1 cellular context compared by ENCODE assay signal in the genomic region with DNA sequence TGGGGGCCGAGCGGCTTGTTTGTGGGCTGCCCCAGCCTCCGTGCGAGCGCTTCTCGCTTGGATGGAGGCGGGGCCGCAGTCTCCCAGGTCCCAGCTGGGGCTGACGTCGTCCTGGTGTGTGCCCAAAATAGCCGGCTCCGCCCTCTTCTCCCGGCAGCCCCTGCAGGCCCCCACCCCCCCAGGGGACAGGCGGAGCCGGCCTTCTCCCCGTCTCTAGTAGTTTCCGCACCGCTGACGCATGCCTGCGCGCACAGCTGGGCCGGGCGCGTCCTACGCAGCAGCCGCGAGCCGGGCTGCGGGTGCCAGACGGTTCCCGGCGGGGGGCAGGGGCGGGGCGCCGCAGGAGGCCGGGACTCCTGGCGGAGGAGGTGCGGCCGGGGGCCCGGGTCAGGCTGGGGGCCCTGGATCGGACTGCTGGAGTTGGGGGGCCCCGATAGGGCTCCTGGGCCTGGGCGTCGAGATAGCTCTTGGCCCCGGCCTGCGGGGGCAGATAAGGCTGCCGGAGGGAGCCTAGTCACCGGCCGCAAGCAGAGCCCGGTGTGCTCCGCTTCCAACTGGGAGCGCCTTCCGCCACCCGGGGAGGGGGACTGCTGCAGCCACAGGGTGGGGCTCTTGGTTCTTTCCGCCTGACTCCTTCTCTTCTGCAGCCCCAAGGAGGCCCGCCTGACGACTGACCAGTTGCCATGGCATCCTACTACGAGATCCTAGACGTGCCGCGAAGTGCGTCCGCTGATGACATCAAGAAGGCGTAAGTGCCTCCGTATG.
A peak's percentile ranks its signal among the peaks of the same experiment; 100 is the strongest.
TF ChIP-seq lines count a peak whose summit lies in the region.

A gene (plus strand): TSS at position 216 of the 765 bp plus-strand sequence. CDS start 468 bp downstream, at position 684.

TF ChIP-seq in HepG2, 621 proteins besides CTCF, POLR2A, EP300 and RAD21 (continued from another document and continues in another):
- TF ChIP-seq, protein P1, sequence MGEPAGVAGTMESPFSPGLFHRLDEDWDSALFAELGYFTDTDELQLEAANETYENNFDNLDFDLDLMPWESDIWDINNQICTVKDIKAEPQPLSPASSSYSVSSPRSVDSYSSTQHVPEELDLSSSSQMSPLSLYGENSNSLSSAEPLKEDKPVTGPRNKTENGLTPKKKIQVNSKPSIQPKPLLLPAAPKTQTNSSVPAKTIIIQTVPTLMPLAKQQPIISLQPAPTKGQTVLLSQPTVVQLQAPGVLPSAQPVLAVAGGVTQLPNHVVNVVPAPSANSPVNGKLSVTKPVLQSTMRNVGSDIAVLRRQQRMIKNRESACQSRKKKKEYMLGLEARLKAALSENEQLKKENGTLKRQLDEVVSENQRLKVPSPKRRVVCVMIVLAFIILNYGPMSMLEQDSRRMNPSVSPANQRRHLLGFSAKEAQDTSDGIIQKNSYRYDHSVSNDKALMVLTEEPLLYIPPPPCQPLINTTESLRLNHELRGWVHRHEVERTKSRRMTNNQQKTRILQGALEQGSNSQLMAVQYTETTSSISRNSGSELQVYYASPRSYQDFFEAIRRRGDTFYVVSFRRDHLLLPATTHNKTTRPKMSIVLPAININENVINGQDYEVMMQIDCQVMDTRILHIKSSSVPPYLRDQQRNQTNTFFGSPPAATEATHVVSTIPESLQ (CRISPR knock-in tag; conservative IDR thresholded peaks at IDR 0.05) = 0 out of 2 replicates have a peak, but pooled peaks have one; percentile 59
- TF ChIP-seq, protein P2, sequence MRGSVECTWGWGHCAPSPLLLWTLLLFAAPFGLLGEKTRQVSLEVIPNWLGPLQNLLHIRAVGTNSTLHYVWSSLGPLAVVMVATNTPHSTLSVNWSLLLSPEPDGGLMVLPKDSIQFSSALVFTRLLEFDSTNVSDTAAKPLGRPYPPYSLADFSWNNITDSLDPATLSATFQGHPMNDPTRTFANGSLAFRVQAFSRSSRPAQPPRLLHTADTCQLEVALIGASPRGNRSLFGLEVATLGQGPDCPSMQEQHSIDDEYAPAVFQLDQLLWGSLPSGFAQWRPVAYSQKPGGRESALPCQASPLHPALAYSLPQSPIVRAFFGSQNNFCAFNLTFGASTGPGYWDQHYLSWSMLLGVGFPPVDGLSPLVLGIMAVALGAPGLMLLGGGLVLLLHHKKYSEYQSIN (CRISPR knock-in tag; IDR thresholded peaks at IDR 0.05; ENCODE audit: borderline replicate concordance) = no peak
- TF ChIP-seq ZNF260 (CRISPR knock-in tag; IDR thresholded peaks at IDR 0.05; ENCODE audit: borderline replicate concordance, low read depth) (no peak), DMAP1 (CRISPR knock-in tag; IDR thresholded peaks at IDR 0.05) (no peak; the same call in 1 of the 2 replicates), ZNF660 (CRISPR knock-in tag; IDR thresholded peaks at IDR 0.05; ENCODE audit: borderline replicate concordance, low read depth) (no peak; the same call in 1 of the 2 replicates), ZNF207 (IDR thresholded peaks at IDR 0.05; ENCODE audit: borderline replicate concordance) (no peak), U2AF1 (optimal IDR thresholded peaks at IDR 0.05; ENCODE audit: low read depth, low read length) (no peak), PLRG1 (conservative IDR thresholded peaks at IDR 0.05) (no peak), ZKSCAN1 (IDR thresholded peaks at IDR 0.05; ENCODE audit: low read length) (no peak), SRSF9 (IDR thresholded peaks at IDR 0.05; ENCODE audit: borderline replicate concordance, insufficient read depth, low read depth, low read length, poor library complexity, severe bottlenecking) (no peak), SCMH1 (CRISPR knock-in tag; IDR thresholded peaks at IDR 0.05; ENCODE audit: borderline replicate concordance) (no peak), ZNF598 (CRISPR knock-in tag; IDR thresholded peaks at IDR 0.05; ENCODE audit: borderline replicate concordance) (no peak), ZNF782 (CRISPR knock-in tag; IDR thresholded peaks at IDR 0.05; ENCODE audit: borderline replicate concordance) (no peak), ZNF253 (CRISPR knock-in tag; IDR thresholded peaks at IDR 0.05; ENCODE audit: borderline replicate concordance) (peak; percentile 72; the same call in 1 of the 2 replicates), ZNF614 (CRISPR knock-in tag; IDR thresholded peaks at IDR 0.05; ENCODE audit: borderline replicate concordance) (0 out of 2 replicates have a peak, but pooled peaks have one; percentile 54), ZNF550 (CRISPR knock-in tag; IDR thresholded peaks at IDR 0.05; ENCODE audit: borderline replicate concordance) (no peak; the same call in 1 of the 2 replicates), ZSCAN9 (CRISPR knock-in tag; IDR thresholded peaks at IDR 0.05; ENCODE audit: borderline replicate concordance) (peak; percentile 82; the same call in 1 of the 2 replicates), ZSCAN22 (CRISPR knock-in tag; IDR thresholded peaks at IDR 0.05) (no peak), SP5 (CRISPR knock-in tag; IDR thresholded peaks at IDR 0.05; ENCODE audit: borderline replicate concordance, low read depth) (peak; percentile 96), HNF4A (CRISPR knock-in tag; IDR thresholded peaks at IDR 0.05) (no peak), CHD4 (IDR thresholded peaks at IDR 0.05; ENCODE audit: borderline replicate concordance, low read length) (no peak), ZNF547 (CRISPR knock-in tag; IDR thresholded peaks at IDR 0.05) (no peak), LCORL (IDR thresholded peaks at IDR 0.05) (no peak), LCORL (CRISPR knock-in tag; IDR thresholded peaks at IDR 0.05) (peak; percentile 92), SALL1 (CRISPR knock-in tag; IDR thresholded peaks at IDR 0.05) (peak; percentile 92), ZNF776 (CRISPR knock-in tag; IDR thresholded peaks at IDR 0.05) (peak; percentile 78; the same call in 1 of the 2 replicates), NFKBIZ (CRISPR knock-in tag; IDR thresholded peaks at IDR 0.05) (peak; percentile 86), ZFP41 (CRISPR knock-in tag; IDR thresholded peaks at IDR 0.05; ENCODE audit: borderline replicate concordance) (no peak), REL (CRISPR knock-in tag; conservative IDR thresholded peaks at IDR 0.05) (peak; percentile 89; the same call in 1 of the 2 replicates), IRF2 (CRISPR knock-in tag; IDR thresholded peaks at IDR 0.05) (peak; percentile 67; the same call in 1 of the 2 replicates), RFXAP (CRISPR knock-in tag; IDR thresholded peaks at IDR 0.05; ENCODE audit: borderline replicate concordance) (peak; percentile 92; the same call in 1 of the 2 replicates), GABPB1 (CRISPR knock-in tag; IDR thresholded peaks at IDR 0.05) (peak; percentile 85), MED13 (CRISPR knock-in tag; IDR thresholded peaks at IDR 0.05) (no peak), ZNF850 (CRISPR knock-in tag; conservative IDR thresholded peaks at IDR 0.05) (no peak), KMT2B (CRISPR knock-in tag; IDR thresholded peaks at IDR 0.05) (peak; percentile 70), ZSCAN30 (CRISPR knock-in tag; IDR thresholded peaks at IDR 0.05) (no peak), HNRNPL (IDR thresholded peaks at IDR 0.05; ENCODE audit: low read depth, low read length) (no peak), YEATS2 (CRISPR knock-in tag; IDR thresholded peaks at IDR 0.05; ENCODE audit: borderline replicate concordance) (peak; percentile 82; the same call in 1 of the 2 replicates), ZMAT3 (CRISPR knock-in tag; conservative IDR thresholded peaks at IDR 0.05) (peak; percentile 70)
- TF ChIP-seq, protein P3, sequence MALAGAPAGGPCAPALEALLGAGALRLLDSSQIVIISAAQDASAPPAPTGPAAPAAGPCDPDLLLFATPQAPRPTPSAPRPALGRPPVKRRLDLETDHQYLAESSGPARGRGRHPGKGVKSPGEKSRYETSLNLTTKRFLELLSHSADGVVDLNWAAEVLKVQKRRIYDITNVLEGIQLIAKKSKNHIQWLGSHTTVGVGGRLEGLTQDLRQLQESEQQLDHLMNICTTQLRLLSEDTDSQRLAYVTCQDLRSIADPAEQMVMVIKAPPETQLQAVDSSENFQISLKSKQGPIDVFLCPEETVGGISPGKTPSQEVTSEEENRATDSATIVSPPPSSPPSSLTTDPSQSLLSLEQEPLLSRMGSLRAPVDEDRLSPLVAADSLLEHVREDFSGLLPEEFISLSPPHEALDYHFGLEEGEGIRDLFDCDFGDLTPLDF (CRISPR knock-in tag; IDR thresholded peaks at IDR 0.05) = no peak
- TF ChIP-seq, protein P4, sequence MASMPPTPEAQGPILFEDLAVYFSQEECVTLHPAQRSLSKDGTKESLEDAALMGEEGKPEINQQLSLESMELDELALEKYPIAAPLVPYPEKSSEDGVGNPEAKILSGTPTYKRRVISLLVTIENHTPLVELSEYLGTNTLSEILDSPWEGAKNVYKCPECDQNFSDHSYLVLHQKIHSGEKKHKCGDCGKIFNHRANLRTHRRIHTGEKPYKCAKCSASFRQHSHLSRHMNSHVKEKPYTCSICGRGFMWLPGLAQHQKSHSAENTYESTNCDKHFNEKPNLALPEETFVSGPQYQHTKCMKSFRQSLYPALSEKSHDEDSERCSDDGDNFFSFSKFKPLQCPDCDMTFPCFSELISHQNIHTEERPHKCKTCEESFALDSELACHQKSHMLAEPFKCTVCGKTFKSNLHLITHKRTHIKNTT (CRISPR knock-in tag; IDR thresholded peaks at IDR 0.05) = no peak
- TF ChIP-seq, protein P5, sequence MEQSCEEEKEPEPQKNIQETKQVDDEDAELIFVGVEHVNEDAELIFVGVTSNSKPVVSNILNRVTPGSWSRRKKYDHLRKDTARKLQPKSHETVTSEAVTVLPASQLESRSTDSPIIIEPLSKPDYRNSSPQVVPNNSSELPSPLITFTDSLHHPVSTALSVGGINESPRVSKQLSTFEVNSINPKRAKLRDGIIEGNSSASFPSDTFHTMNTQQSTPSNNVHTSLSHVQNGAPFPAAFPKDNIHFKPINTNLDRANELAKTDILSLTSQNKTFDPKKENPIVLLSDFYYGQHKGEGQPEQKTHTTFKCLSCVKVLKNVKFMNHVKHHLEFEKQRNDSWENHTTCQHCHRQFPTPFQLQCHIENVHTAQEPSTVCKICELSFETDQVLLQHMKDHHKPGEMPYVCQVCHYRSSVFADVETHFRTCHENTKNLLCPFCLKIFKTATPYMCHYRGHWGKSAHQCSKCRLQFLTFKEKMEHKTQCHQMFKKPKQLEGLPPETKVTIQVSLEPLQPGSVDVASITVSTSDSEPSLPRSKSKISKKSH (CRISPR knock-in tag; IDR thresholded peaks at IDR 0.05; ENCODE audit: borderline replicate concordance) = peak; percentile 87
- TF ChIP-seq, protein P6, sequence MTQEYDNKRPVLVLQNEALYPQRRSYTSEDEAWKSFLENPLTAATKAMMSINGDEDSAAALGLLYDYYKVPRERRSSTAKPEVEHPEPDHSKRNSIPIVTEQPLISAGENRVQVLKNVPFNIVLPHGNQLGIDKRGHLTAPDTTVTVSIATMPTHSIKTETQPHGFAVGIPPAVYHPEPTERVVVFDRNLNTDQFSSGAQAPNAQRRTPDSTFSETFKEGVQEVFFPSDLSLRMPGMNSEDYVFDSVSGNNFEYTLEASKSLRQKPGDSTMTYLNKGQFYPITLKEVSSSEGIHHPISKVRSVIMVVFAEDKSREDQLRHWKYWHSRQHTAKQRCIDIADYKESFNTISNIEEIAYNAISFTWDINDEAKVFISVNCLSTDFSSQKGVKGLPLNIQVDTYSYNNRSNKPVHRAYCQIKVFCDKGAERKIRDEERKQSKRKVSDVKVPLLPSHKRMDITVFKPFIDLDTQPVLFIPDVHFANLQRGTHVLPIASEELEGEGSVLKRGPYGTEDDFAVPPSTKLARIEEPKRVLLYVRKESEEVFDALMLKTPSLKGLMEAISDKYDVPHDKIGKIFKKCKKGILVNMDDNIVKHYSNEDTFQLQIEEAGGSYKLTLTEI (CRISPR knock-in tag; conservative IDR thresholded peaks at IDR 0.05) = no peak
- TF ChIP-seq, protein P7, sequence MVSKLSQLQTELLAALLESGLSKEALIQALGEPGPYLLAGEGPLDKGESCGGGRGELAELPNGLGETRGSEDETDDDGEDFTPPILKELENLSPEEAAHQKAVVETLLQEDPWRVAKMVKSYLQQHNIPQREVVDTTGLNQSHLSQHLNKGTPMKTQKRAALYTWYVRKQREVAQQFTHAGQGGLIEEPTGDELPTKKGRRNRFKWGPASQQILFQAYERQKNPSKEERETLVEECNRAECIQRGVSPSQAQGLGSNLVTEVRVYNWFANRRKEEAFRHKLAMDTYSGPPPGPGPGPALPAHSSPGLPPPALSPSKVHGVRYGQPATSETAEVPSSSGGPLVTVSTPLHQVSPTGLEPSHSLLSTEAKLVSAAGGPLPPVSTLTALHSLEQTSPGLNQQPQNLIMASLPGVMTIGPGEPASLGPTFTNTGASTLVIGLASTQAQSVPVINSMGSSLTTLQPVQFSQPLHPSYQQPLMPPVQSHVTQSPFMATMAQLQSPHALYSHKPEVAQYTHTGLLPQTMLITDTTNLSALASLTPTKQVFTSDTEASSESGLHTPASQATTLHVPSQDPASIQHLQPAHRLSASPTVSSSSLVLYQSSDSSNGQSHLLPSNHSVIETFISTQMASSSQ (IDR thresholded peaks at IDR 0.05; ENCODE audit: low read depth) = 0 out of 2 replicates have a peak, but pooled peaks have one; percentile 26
- TF ChIP-seq, protein P7 (CRISPR knock-in tag; IDR thresholded peaks at IDR 0.05; ENCODE audit: borderline replicate concordance) = peak; percentile 76; the same call in 1 of the 2 replicates
- TF ChIP-seq, protein P8, sequence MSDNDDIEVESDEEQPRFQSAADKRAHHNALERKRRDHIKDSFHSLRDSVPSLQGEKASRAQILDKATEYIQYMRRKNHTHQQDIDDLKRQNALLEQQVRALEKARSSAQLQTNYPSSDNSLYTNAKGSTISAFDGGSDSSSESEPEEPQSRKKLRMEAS (IDR thresholded peaks at IDR 0.05) = peak; percentile 96
- TF ChIP-seq, protein P9, sequence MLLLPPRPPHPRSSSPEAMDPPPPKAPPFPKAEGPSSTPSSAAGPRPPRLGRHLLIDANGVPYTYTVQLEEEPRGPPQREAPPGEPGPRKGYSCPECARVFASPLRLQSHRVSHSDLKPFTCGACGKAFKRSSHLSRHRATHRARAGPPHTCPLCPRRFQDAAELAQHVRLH (CRISPR knock-in tag; IDR thresholded peaks at IDR 0.05; ENCODE audit: borderline replicate concordance, low read depth) = 0 out of 2 replicates have a peak, but pooled peaks have one; percentile 64
